1 cellular context compared by ENCODE assay signal in genomic region chr3:194057570-194058188, GRCh38.
TF ChIP-seq lines count a peak whose summit lies in the region.

No MANE protein-coding gene starts in this region.

TF ChIP-seq in SK-N-SH treated with all-trans-retinoic acid at 6 μM for 48 hours, 23 proteins besides CTCF, POLR2A, EP300 and RAD21 (continued from another document):
- TF ChIP-seq POU6F1 (CRISPR knock-in tag; IDR thresholded peaks at IDR 0.05; ENCODE audit: borderline replicate concordance, low read depth) (no peak), RARB (CRISPR knock-in tag; IDR thresholded peaks at IDR 0.05) (no peak), ZNF70 (CRISPR knock-in tag; IDR thresholded peaks at IDR 0.05) (no peak)
